4 cellular contexts compared by ENCODE assay signal in the genomic region with DNA sequence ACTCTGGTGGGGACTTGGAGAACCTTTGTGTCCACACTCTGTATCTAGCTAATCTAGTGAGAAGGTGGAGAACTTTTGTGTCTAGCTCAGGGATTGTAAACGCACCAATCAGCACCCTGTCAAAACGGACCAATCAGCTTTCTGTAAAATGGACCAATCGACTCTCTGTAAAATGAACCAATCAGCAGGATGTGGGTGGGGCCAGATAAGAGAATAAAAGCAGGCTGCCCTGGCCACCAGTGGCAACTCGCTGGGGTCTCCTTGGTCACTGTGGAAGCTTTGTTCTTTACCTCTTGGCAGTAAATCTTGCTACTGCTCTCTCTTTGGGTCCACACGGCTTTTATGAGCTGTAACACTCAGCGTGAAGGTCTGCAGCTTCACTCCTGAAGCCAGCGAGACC. TPM values are rescaled to one million over a fixed set of nuclear protein-coding genes. Genes with fewer than 3 reads are reported as not detected.
"Had no signal": no experiment of that assay in that cellular context is flagged by ENCODE, and none has a peak within 500 bp of the region (broad histone marks: within the 10 kb centered on the region; RNA-seq: fewer than 3 reads in every experiment).

No MANE protein-coding gene starts in this region.

RNA-seq across cellular contexts. Expression of gene TNFSF11, which starts 13.6 kb away (rescaled TPM):
- total RNA-seq: LHCN-M2, M059J, MCF 10A, NCI-H460 had no signal
